In genomic region chr9:95025213-95026170, GRCh38 we compare ENCODE assay signal across 8 cellular contexts.
DNase-seq lines count a peak whose midpoint lies in the region; ATAC-seq and TF ChIP-seq lines count a peak whose summit lies in the region.

No MANE protein-coding gene starts in this region.

- H3K4me3 ChIP-seq in colonic mucosa = no peak overlapping the region
- no peak overlapping the region for H3K4me3 ChIP-seq in mesenchymal stem cell (ENCODE audit: insufficient read depth in 1 of 2, low read depth in 1 of 2, low read length in 2 of 2)
- H3K4me3 ChIP-seq in aorta (ENCODE audit: low read length in 2 of 2) = peak overlapping the region in 1 of 2 donors; percentile 1

- H3K4me1 ChIP-seq in colonic mucosa (peaks cover 13% of the 10 kb centered on the region), mesenchymal stem cell (ENCODE audit: control insufficient read depth, insufficient read depth, low read depth, low read length) (peaks cover 32% of the 10 kb centered on the region), aorta (ENCODE audit: control insufficient read depth in 1 of 2, insufficient read depth in 2 of 2, low read length in 2 of 2) (peaks cover 3 to 4% of the 10 kb centered on the region in 2 donors)

- intact Hi-C loops in colonic mucosa (cut with DNase I) = no loop called here
- intact Hi-C loops in aorta (cut with DNase I) = no loop called here

- no peak overlapping the region for H2BK15ac ChIP-seq in mesenchymal stem cell (ENCODE audit: low read depth, poor library complexity, severe bottlenecking)

- peak; percentile 2 for DNase-seq in SIG-M5 treated with dmso at 0.1 percent for 504 hours (lab: John Stamatoyannopoulos, UW; ENCODE audit: unreplicated experiment)
- no peak for DNase-seq in SIG-M5 (lab: John Stamatoyannopoulos, UW)
- peak; percentile 61 for DNase-seq in colonic mucosa
- DNase-seq in mesenchymal stem cell = peak; percentile 89
- peak; percentile 80 to 87 for DNase-seq in aorta
- no peak for DNase-seq in NCI-H1105 (lab: John Stamatoyannopoulos, UW)
- DNase-seq in NCI-H1417 treated with DMSO at 0.1 percent for 48 hours (lab: John Stamatoyannopoulos, UW) = no peak

- ATAC-seq in aorta (ENCODE audit: low FRiP score) (peak; percentile 87), GM21825 (IDR thresholded peaks at IDR 0.05; ENCODE audit: unreplicated experiment) (no peak)

- H3K79me1 ChIP-seq in mesenchymal stem cell (replicated peaks; ENCODE audit: low read length, poor library complexity, severe bottlenecking) = no peaks in the 10 kb centered on the region

- peak overlapping the region in 1 of 2 experiments; percentile 78 for H3K4ac ChIP-seq in mesenchymal stem cell (ENCODE audit: low read depth in 1 of 2, low read length in 2 of 2)

- WGBS in mesenchymal stem cell = 41% methylated on average over 7 of the region's 13 CpGs
- WGBS in aorta, 2 donors = 3 to 7% methylated on average over 13 of the region's 13 CpGs

- H3K9me3 ChIP-seq in colonic mucosa (no peaks in the 10 kb centered on the region), mesenchymal stem cell (ENCODE audit: control insufficient read depth, low read length) (no peaks in the 10 kb centered on the region), aorta (ENCODE audit: control insufficient read depth, low read length) (no peaks in the 10 kb centered on the region)

- no peak overlapping the region for H2BK120ac ChIP-seq in mesenchymal stem cell (ENCODE audit: low read depth, low read length)

- peak overlapping the region; percentile 3 for H4K91ac ChIP-seq in mesenchymal stem cell (ENCODE audit: low read length)

- H4K8ac ChIP-seq in mesenchymal stem cell (ENCODE audit: low read length) = no peak overlapping the region

- peak overlapping the region; percentile 43 for H2AK5ac ChIP-seq in mesenchymal stem cell (ENCODE audit: low read length, severe bottlenecking)

- peak overlapping the region; percentile 14 to 70 for H3K18ac ChIP-seq in mesenchymal stem cell (ENCODE audit: low read depth in 1 of 2, low read length in 2 of 2)

- H3K36me3 ChIP-seq in colonic mucosa (no peaks in the 10 kb centered on the region), mesenchymal stem cell (ENCODE audit: control insufficient read depth in 1 of 2, insufficient read depth in 2 of 2, low read depth in 1 of 2, low read length in 2 of 2) (peaks cover 21 to 23% of the 10 kb centered on the region in 2 experiments), aorta (ENCODE audit: control insufficient read depth in 1 of 2, insufficient read depth in 2 of 2, low read length in 1 of 2) (no peaks in the 10 kb centered on the region)

- peak overlapping the region in 1 of 2 experiments; percentile 37 for H3K14ac ChIP-seq in mesenchymal stem cell (ENCODE audit: low read length in 2 of 2)

- no peak overlapping the region for H2AFZ ChIP-seq in mesenchymal stem cell (ENCODE audit: low read depth, low read length)

- H3K23ac ChIP-seq in mesenchymal stem cell (ENCODE audit: low read length in 2 of 2) = peak overlapping the region in 1 of 2 experiments; percentile 34

- TF ChIP-seq CTCF in colonic mucosa (IDR thresholded peaks at IDR 0.05) = no peak

- H2BK12ac ChIP-seq in mesenchymal stem cell (ENCODE audit: low read length in 2 of 2) = peak overlapping the region in 1 of 2 experiments; percentile 8

- H3K27me3 ChIP-seq in colonic mucosa (no peaks in the 10 kb centered on the region), mesenchymal stem cell (ENCODE audit: control insufficient read depth in 1 of 2, insufficient read depth in 1 of 2, low read length in 2 of 2) (no peaks in the 10 kb centered on the region), aorta (ENCODE audit: control insufficient read depth in 1 of 2, insufficient read depth in 2 of 2, low read length in 1 of 2) (no peaks in the 10 kb centered on the region)

- H3K27ac ChIP-seq in colonic mucosa (peak overlapping the region; percentile 2), mesenchymal stem cell (ENCODE audit: low read length, poor library complexity, severe bottlenecking) (peak overlapping the region; percentile 83), aorta (ENCODE audit: low read depth in 1 of 2, low read length in 2 of 2) (peak overlapping the region; percentile 85 to 100)

- peak overlapping the region; percentile 20 for H3K4me2 ChIP-seq in mesenchymal stem cell (ENCODE audit: low read length, poor library complexity, severe bottlenecking)

- H2BK5ac ChIP-seq in mesenchymal stem cell (ENCODE audit: low read depth, low read length, poor library complexity, severe bottlenecking) = no peak overlapping the region

- H3K9ac ChIP-seq in colonic mucosa (ENCODE audit: low read depth in 2 of 2, low read length in 2 of 2) (peak overlapping the region; percentile 5 to 60), mesenchymal stem cell (ENCODE audit: low read length) (no peak overlapping the region)

Comparison
In these comparisons a context has a peak if more than half of its experiments do, and no peak if none do; other contexts are left out.
1. DNase-seq: peak in SIG-M5 treated with dmso at 0.1 percent for 504 hours (single experiment), colonic mucosa (single experiment), mesenchymal stem cell (single experiment) and aorta (2 of 2); none in SIG-M5 (single experiment), NCI-H1105 (single experiment) and NCI-H1417 treated with DMSO at 0.1 percent for 48 hours (single experiment).
2. H3K27ac ChIP-seq: peak in every context shown above with its lines; median percentile 92 in aorta; 83 in mesenchymal stem cell; 2 in colonic mucosa.